15 cellular contexts compared by ENCODE assay signal in the genomic region with DNA sequence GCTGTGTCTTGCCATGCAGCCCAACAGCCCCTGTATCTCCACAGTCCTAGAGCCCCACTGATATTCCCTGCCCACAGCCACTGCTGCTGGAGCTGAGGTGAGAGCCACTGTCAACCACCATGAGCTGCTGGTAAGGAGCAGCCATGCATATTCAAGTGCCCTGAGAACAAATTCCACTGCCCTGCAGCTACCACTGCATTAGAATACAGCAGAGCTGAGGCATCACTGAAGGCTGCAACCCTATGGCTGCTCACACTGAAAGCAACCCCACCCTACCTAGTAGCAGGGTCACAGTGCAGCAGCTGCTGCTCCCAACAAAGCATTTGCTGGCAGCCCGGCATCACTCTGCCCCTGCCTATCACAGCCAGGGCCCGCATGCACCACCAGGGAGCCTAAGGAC.
DNase-seq lines count a peak whose midpoint lies in the region; ATAC-seq and TF ChIP-seq lines count a peak whose summit lies in the region.
"Had no signal": no experiment of that assay in that cellular context is flagged by ENCODE, and none has a peak within 500 bp of the region (broad histone marks: within the 10 kb centered on the region; RNA-seq: fewer than 3 reads in every experiment).

No MANE protein-coding gene starts in this region.

- no peak overlapping the region for H3K14ac ChIP-seq in neuronal stem cell (ENCODE audit: low read length)

- H3K4me2 ChIP-seq in neuronal stem cell (ENCODE audit: insufficient read depth, low read length, poor library complexity, severe bottlenecking): no peak overlapping the region
- H3K4me2 ChIP-seq: A549 had no signal

- H2BK15ac ChIP-seq in neuronal stem cell (ENCODE audit: low read length): no peak overlapping the region

- DNase-seq in NT2/D1 (ENCODE audit: low read depth, low spot score) (peak; percentile 28), iPS-NIHi7 (ENCODE audit: extremely low spot score) (peak; percentile 12), neuronal stem cell (ENCODE audit: low spot score) (no peak), foreskin fibroblast (no peak)
- DNase-seq: BE2C; CD4-positive, alpha-beta memory T cell; DMS79; GM23248; H7 had no signal

- peak overlapping the region; percentile 70 for H2AK5ac ChIP-seq in neuronal stem cell (ENCODE audit: low read depth, low read length)

- H3K36me3 ChIP-seq in NT2/D1 (ENCODE audit: insufficient read depth, insufficient read length, low read length) (peaks cover 70% of the 10 kb centered on the region), neuronal stem cell (replicated peaks in 1 of 2; ENCODE audit: control insufficient read depth in 2 of 2, insufficient read depth in 2 of 2, low read length in 2 of 2) (peaks cover 10 to 99% of the 10 kb centered on the region in 2 donors)

- no peak overlapping the region for H2BK12ac ChIP-seq in neuronal stem cell (ENCODE audit: low read length)

- H3K79me1 ChIP-seq in neuronal stem cell (ENCODE audit: low read depth, low read length): no peaks in the 10 kb centered on the region

- H3K23ac ChIP-seq in neuronal stem cell (ENCODE audit: low read depth, low read length, poor library complexity): peak overlapping the region; percentile 31

- WGBS in neuronal stem cell (ENCODE audit: extremely low coverage in 2 of 2, insufficient read length in 2 of 2, insufficient replicate concordance in 1 of 2), 2 donors: no CpG with 5 or more reads among the region's 2 CpGs

- H2BK5ac ChIP-seq in neuronal stem cell (ENCODE audit: low read length): no peak overlapping the region

- no peak overlapping the region for H3K18ac ChIP-seq in neuronal stem cell (ENCODE audit: low read length)

- peaks cover 19% of the 10 kb centered on the region for H3K9me3 ChIP-seq in NT2/D1 (ENCODE audit: insufficient read depth, low read length)
- H3K9me3 ChIP-seq in neuronal stem cell (replicated peaks in 1 of 2; ENCODE audit: control insufficient read depth in 2 of 2, insufficient read depth in 1 of 2, low read depth in 1 of 2, low read length in 2 of 2): peaks cover 0 to 31% of the 10 kb centered on the region in 2 donors
- H3K9me3 ChIP-seq: BE2C had no signal

- H3K4me3 ChIP-seq in NT2/D1 (ENCODE audit: insufficient read length, low read depth): no peak overlapping the region
- no peak overlapping the region for H3K4me3 ChIP-seq in neuronal stem cell (ENCODE audit: low read length in 2 of 2)
- H3K4me3 ChIP-seq in foreskin fibroblast (ENCODE audit: low read depth in 1 of 2, low read length in 2 of 2): no peak overlapping the region
- H3K4me3 ChIP-seq: A549, GM23248 had no signal

- H3K27me3 ChIP-seq in NT2/D1 (ENCODE audit: insufficient read depth, insufficient read length): no peaks in the 10 kb centered on the region
- no peaks in the 10 kb centered on the region for H3K27me3 ChIP-seq in neuronal stem cell (ENCODE audit: control insufficient read depth in 3 of 3, insufficient read depth in 3 of 3, low read depth in 1 of 3, low read length in 3 of 3)
- H3K27me3 ChIP-seq: BE2C had no signal

- ATAC-seq in HG03159 (IDR thresholded peaks at IDR 0.05; ENCODE audit: unreplicated experiment): no peak
- ATAC-seq in HG03469 (IDR thresholded peaks at IDR 0.05; ENCODE audit: unreplicated experiment): no peak
- no peak for ATAC-seq in GM21717 (IDR thresholded peaks at IDR 0.05; ENCODE audit: unreplicated experiment)
- ATAC-seq: A549, HepG2 had no signal

- H2AFZ ChIP-seq in neuronal stem cell (ENCODE audit: low read length): no peak overlapping the region
- H2AFZ ChIP-seq: GM23248 had no signal

- no peak overlapping the region for H3K4ac ChIP-seq in neuronal stem cell (ENCODE audit: low read length)

- no peak overlapping the region for H2BK120ac ChIP-seq in neuronal stem cell (ENCODE audit: low read depth, low read length)

- no peak overlapping the region for H4K8ac ChIP-seq in neuronal stem cell (ENCODE audit: low read depth, low read length)

- peak overlapping the region; percentile 72 for H4K91ac ChIP-seq in neuronal stem cell (ENCODE audit: low read depth, low read length, poor library complexity)

- peaks cover 7% of the 10 kb centered on the region for H3K4me1 ChIP-seq in NT2/D1 (ENCODE audit: insufficient read depth, insufficient read length)
- H3K4me1 ChIP-seq in neuronal stem cell (ENCODE audit: control insufficient read depth in 2 of 2, insufficient read depth in 1 of 2, low read depth in 1 of 2, low read length in 2 of 2): no peaks in the 10 kb centered on the region
- H3K4me1 ChIP-seq: A549, BE2C had no signal

- H3K9ac ChIP-seq in NT2/D1 (ENCODE audit: insufficient read length, low read depth): no peak overlapping the region
- no peak overlapping the region for H3K9ac ChIP-seq in neuronal stem cell (ENCODE audit: low read depth, low read length, poor library complexity)
- H3K9ac ChIP-seq: GM23248 had no signal

- no peak for TF ChIP-seq CTCF in foreskin fibroblast (IDR thresholded peaks at IDR 0.05; ENCODE audit: low read depth, low read length)

- no peak overlapping the region for H3K27ac ChIP-seq in neuronal stem cell (replicated peaks; ENCODE audit: low read length)
- H3K27ac ChIP-seq: A549, C4-2B, GM23248 had no signal

Comparison
In these comparisons a context has a peak if more than half of its experiments do, and no peak if none do; other contexts are left out.
1. DNase-seq: peak in NT2/D1 (single experiment) and iPS-NIHi7 (single experiment); none in neuronal stem cell (single experiment) and foreskin fibroblast (0 of 2).